In genomic region chr2:77579076-77579769, GRCh38 we compare ENCODE assay signal across 19 cellular contexts. TPM values are rescaled to one million over a fixed set of nuclear protein-coding genes. Genes with fewer than 3 reads are reported as not detected.
"Had no signal": no experiment of that assay in that cellular context is flagged by ENCODE, and none has a peak within 500 bp of the region (broad histone marks: within the 10 kb centered on the region; RNA-seq: fewer than 3 reads in every experiment).

No MANE protein-coding gene starts in this region.

- H3K9me3 ChIP-seq: mucosa of descending colon, pancreas, prostate gland had no signal

- H3K4me1 Mint-ChIP-seq: naive thymus-derived CD8-positive, alpha-beta T cell had no signal

- H3K4me3 ChIP-seq: coronary artery, dorsolateral prefrontal cortex, heart left ventricle, mucosa of descending colon, pancreas, prostate gland had no signal

- H3K4me3 Mint-ChIP-seq: naive thymus-derived CD8-positive, alpha-beta T cell; type B pancreatic cell had no signal

- ATAC-seq: heart left ventricle; mucosa of descending colon; naive thymus-derived CD8-positive, alpha-beta T cell; pancreas had no signal

- H3K36me3 Mint-ChIP-seq: type B pancreatic cell had no signal

- H3K36me3 ChIP-seq: heart left ventricle, pancreas, prostate gland had no signal

- DNase-seq: dorsolateral prefrontal cortex; effector CD8-positive, alpha-beta T cell; heart left ventricle; hippocampal formation; left colon; mammary epithelial cell; mucosa of descending colon; naive thymus-derived CD8-positive, alpha-beta T cell; occipital lobe; pancreas; retina; stimulated activated CD4-positive, alpha-beta T cell treated with anti-CD3 and anti-CD28 coated beads, Interleukin-12 subunit alpha, Interleukin-12 subunit beta, amount 100 ng/mL, for 4 hours; stimulated activated naive CD4-positive, alpha-beta T cell treated with Interleukin-2 at 50 U/mL for 16 hours had no signal

- H3K27me3 ChIP-seq: dorsolateral prefrontal cortex, heart left ventricle, pancreas had no signal

- H3K27ac Mint-ChIP-seq: naive thymus-derived CD8-positive, alpha-beta T cell; type B pancreatic cell had no signal

- H3K4me1 ChIP-seq: heart left ventricle, pancreas, prostate gland had no signal

- H3K27ac ChIP-seq: coronary artery, dorsolateral prefrontal cortex, heart left ventricle, pancreas, prostate gland had no signal

- H3K27me3 Mint-ChIP-seq: naive thymus-derived CD8-positive, alpha-beta T cell; type B pancreatic cell had no signal

RNA-seq across cellular contexts. Expression of gene LRRTM4, which starts 57.0 kb away (rescaled TPM):
- total RNA-seq: chondrocyte; glomerular endothelial cell; kidney epithelial cell; mammary epithelial cell; naive thymus-derived CD8-positive, alpha-beta T cell had no signal
